19 cellular contexts compared by ENCODE assay signal in genomic region chr21:8993284-8993942, GRCh38.
DNase-seq lines count a peak whose midpoint lies in the region; ATAC-seq and TF ChIP-seq lines count a peak whose summit lies in the region.
"Had no signal": no experiment of that assay in that cellular context is flagged by ENCODE, and none has a peak within 500 bp of the region (broad histone marks: within the 10 kb centered on the region; RNA-seq: fewer than 3 reads in every experiment).

No MANE protein-coding gene starts in this region.

- peaks cover 48% of the 10 kb centered on the region for H3K9me3 Mint-ChIP-seq in activated naive CD8-positive, alpha-beta T cell treated with anti-CD3 and anti-CD28 coated beads, Interleukin-2, amount 50 U/mL, for 24 hours

- H3K27me3 Mint-ChIP-seq in activated naive CD8-positive, alpha-beta T cell treated with anti-CD3 and anti-CD28 coated beads, Interleukin-2, amount 50 U/mL, for 24 hours, result peaks cover 27% of the 10 kb centered on the region
- H3K27me3 Mint-ChIP-seq: activated CD4-positive, alpha-beta T cell treated with anti-CD3 and anti-CD28 coated beads, Interleukin-2, amount 10 ng/mL, durations not matched to agents 7 days and 5 days had no signal

- peak; percentile 12 for ATAC-seq in mucosa of descending colon
- ATAC-seq in HG03159 (IDR thresholded peaks at IDR 0.05; ENCODE audit: unreplicated experiment), result no peak
- no peak for ATAC-seq in activated naive CD8-positive, alpha-beta T cell treated with anti-CD3 and anti-CD28 coated beads, Interleukin-2, amount 50 U/mL, for 24 hours
- no peak for ATAC-seq in HG02885 (IDR thresholded peaks at IDR 0.05; ENCODE audit: poor library complexity, unreplicated experiment)
- ATAC-seq in GM18517 (IDR thresholded peaks at IDR 0.05; ENCODE audit: unreplicated experiment), result no peak

- no peaks in the 10 kb centered on the region for H3K36me3 Mint-ChIP-seq in activated naive CD8-positive, alpha-beta T cell treated with anti-CD3 and anti-CD28 coated beads, Interleukin-2, amount 50 U/mL, for 24 hours (ENCODE audit: low read depth)

- H3K4me1 Mint-ChIP-seq in activated naive CD8-positive, alpha-beta T cell treated with anti-CD3 and anti-CD28 coated beads, Interleukin-2, amount 50 U/mL, for 24 hours, result no peaks in the 10 kb centered on the region
- H3K4me1 Mint-ChIP-seq: activated CD4-positive, alpha-beta T cell treated with anti-CD3 and anti-CD28 coated beads, Interleukin-2, amount 10 ng/mL, durations not matched to agents 7 days and 5 days; B cell had no signal

- TF ChIP-seq CTCF in mucosa of descending colon (IDR thresholded peaks at IDR 0.05), result no peak

- no peak overlapping the region for H3K4me3 Mint-ChIP-seq in activated naive CD8-positive, alpha-beta T cell treated with anti-CD3 and anti-CD28 coated beads, Interleukin-2, amount 50 U/mL, for 24 hours
- H3K4me3 Mint-ChIP-seq: activated CD4-positive, alpha-beta T cell treated with anti-CD3 and anti-CD28 coated beads, Interleukin-2, amount 10 ng/mL, durations not matched to agents 7 days and 5 days; B cell had no signal

- H3K36me3 ChIP-seq in mucosa of descending colon (ENCODE audit: low read depth), result no peaks in the 10 kb centered on the region
- H3K36me3 ChIP-seq: brain microvascular endothelial cell, esophagus squamous epithelium, thoracic aorta had no signal

- no peak overlapping the region for H3K4me3 ChIP-seq in mucosa of descending colon
- H3K4me3 ChIP-seq: esophagus squamous epithelium, thoracic aorta had no signal

- intact Hi-C loops in mucosa of descending colon (cut with DNase I, micrococcal nuclease), result no loop called here

- DNase-seq in ELR (ENCODE audit: low read depth) (peak; percentile 23), NCI-H1694 treated with DMSO at 0.1 percent for 48 hours (lab: John Stamatoyannopoulos, UW) (peak; percentile 89), cerebellar cortex (ENCODE audit: low spot score) (peak; percentile 36), mucosa of descending colon (no peak)
- DNase-seq in activated naive CD8-positive, alpha-beta T cell treated with anti-CD3 and anti-CD28 coated beads, Interleukin-2, amount 50 U/mL, for 24 hours, result no peak
- DNase-seq: activated CD4-positive, alpha-beta T cell treated with anti-CD3 and anti-CD28 coated beads, Interleukin-2, amount 10 ng/mL, durations not matched to agents 7 days and 5 days; brain microvascular endothelial cell; dermis blood vessel endothelial cell; esophagus squamous epithelium; HCEC 1CT; Right ventricle myocardium superior; small intestine; stimulated activated CD4-positive, alpha-beta T cell treated with anti-CD3 and anti-CD28 coated beads, Interleukin-4, amount 100 ng/mL, for 4 hours had no signal

- H3K4me1 ChIP-seq in mucosa of descending colon (ENCODE audit: low read depth), result no peaks in the 10 kb centered on the region
- H3K4me1 ChIP-seq: esophagus squamous epithelium had no signal

- H3K27ac Mint-ChIP-seq in activated naive CD8-positive, alpha-beta T cell treated with anti-CD3 and anti-CD28 coated beads, Interleukin-2, amount 50 U/mL, for 24 hours, result no peak overlapping the region
- H3K27ac Mint-ChIP-seq: activated CD4-positive, alpha-beta T cell treated with anti-CD3 and anti-CD28 coated beads, Interleukin-2, amount 10 ng/mL, durations not matched to agents 7 days and 5 days; activated naive CD4-positive, alpha-beta T cell treated with anti-CD3 and anti-CD28 coated beads, Interleukin-2, amount 50 U/mL, for 72 hours; B cell had no signal

- H3K9me3 ChIP-seq in mucosa of descending colon, result peaks cover 72% of the 10 kb centered on the region
- H3K9me3 ChIP-seq: thoracic aorta had no signal

Comparison
In these comparisons a context has a peak if more than half of its experiments do, and no peak if none do; other contexts are left out.
1. DNase-seq: peak in ELR (single experiment), NCI-H1694 treated with DMSO at 0.1 percent for 48 hours (single experiment) and cerebellar cortex (single experiment); none in mucosa of descending colon (0 of 3) and activated naive CD8-positive, alpha-beta T cell treated with anti-CD3 and anti-CD28 coated beads, Interleukin-2, amount 50 U/mL, for 24 hours (single experiment).